In genomic region chr17:63382136-63382535, GRCh38 we compare ENCODE assay signal across 18 cellular contexts.
A peak's percentile ranks its signal among the peaks of the same experiment; 100 is the strongest.
DNase-seq lines count a peak whose midpoint lies in the region; ATAC-seq, FAIRE-seq and TF ChIP-seq lines count a peak whose summit lies in the region.
"Had no signal": no experiment of that assay in that cellular context is flagged by ENCODE, and none has a peak within 500 bp of the region (broad histone marks: within the 10 kb centered on the region; RNA-seq: fewer than 3 reads in every experiment).

No MANE protein-coding gene starts in this region.

- no peak overlapping the region for H2BK15ac ChIP-seq in IMR-90 (ENCODE audit: low read depth, low read length)

- no peak for TF ChIP-seq RAD21 in IMR-90 (IDR thresholded peaks at IDR 0.05; ENCODE audit: low read length)

- no peaks in the 10 kb centered on the region for H3K9me2 ChIP-seq in PC-9 (ENCODE audit: insufficient read depth)

- no peak overlapping the region for H3K4ac ChIP-seq in IMR-90 (ENCODE audit: low read depth, low read length)

- H3K79me2 ChIP-seq in astrocyte (ENCODE audit: insufficient read depth, low read length) (no peaks in the 10 kb centered on the region), PC-9 (ENCODE audit: low read depth) (no peaks in the 10 kb centered on the region)

- no peaks in the 10 kb centered on the region for H3K27me3 ChIP-seq in IMR-90 (ENCODE audit: control insufficient read depth, insufficient read depth, low read length)
- no peaks in the 10 kb centered on the region for H3K27me3 ChIP-seq in astrocyte (ENCODE audit: insufficient read depth, low read length)
- no peaks in the 10 kb centered on the region for H3K27me3 ChIP-seq in gastroesophageal sphincter
- no peaks in the 10 kb centered on the region for H3K27me3 ChIP-seq in PC-9 (ENCODE audit: insufficient read depth, low read depth)
- H3K27me3 ChIP-seq: MG63 had no signal

- no peak for DNase-seq in IMR-90
- peak; percentile 42 for DNase-seq in astrocyte (ENCODE audit: low read depth)
- DNase-seq in glomerular visceral epithelial cell (ENCODE audit: extremely low spot score) = peak; percentile 30
- no peak for DNase-seq in frontal cortex (ENCODE audit: low spot score in 2 of 2)
- no peak for DNase-seq in PC-9
- DNase-seq: Caco-2; CD4-positive, CD25-positive, alpha-beta regulatory T cell; DMS153; H9; MG63; NCI-H1092; NCI-H1694; NCI-H2227 treated with DMSO at 0.1 percent for 48 hours; NCI-H526; RPMI8226 had no signal

- intact Hi-C loops in IMR-90 (cut with micrococcal nuclease) = no loop called here
- intact Hi-C loops in PC-9 (cut with micrococcal nuclease; ENCODE audit: unreplicated experiment) = no loop called here

- in situ Hi-C loops in IMR-90 (cut with MboI; ENCODE audit: low sequenced_read_pairs) = no loop called here

- dilution Hi-C loops in IMR-90 (cut with HindIII; ENCODE audit: low sequenced_read_pairs, unreplicated experiment) = no loop called here

- peak overlapping the region; percentile 21 for H2BK5ac ChIP-seq in IMR-90 (ENCODE audit: low read depth, low read length, poor library complexity, severe bottlenecking)

- H3K36me3 ChIP-seq in IMR-90 (ENCODE audit: control insufficient read depth, insufficient read depth, low read length) = peaks cover 5% of the 10 kb centered on the region; the same call in 1 of the 2 replicates
- H3K36me3 ChIP-seq in astrocyte (ENCODE audit: insufficient read depth, low read length) = peaks cover 6% of the 10 kb centered on the region
- peaks cover 0 to 7% of the 10 kb centered on the region in 2 donors for H3K36me3 ChIP-seq in gastroesophageal sphincter
- H3K36me3 ChIP-seq in PC-9 (ENCODE audit: low read depth) = peaks cover 25% of the 10 kb centered on the region; the same call in 1 of the 2 replicates

- no peak overlapping the region for H2AFZ ChIP-seq in IMR-90 (replicated peaks; ENCODE audit: low read length, poor library complexity)
- no peak overlapping the region for H2AFZ ChIP-seq in astrocyte (ENCODE audit: low read depth, low read length)
- H2AFZ ChIP-seq in PC-9 = no peak overlapping the region

- H3K27me3 Mint-ChIP-seq in astrocyte (ENCODE audit: low read depth, unreplicated experiment) = no peaks in the 10 kb centered on the region
- H3K27me3 Mint-ChIP-seq: B cell; CD4-positive, CD25-positive, alpha-beta regulatory T cell had no signal

- no peak overlapping the region for H3K27ac ChIP-seq in IMR-90 (ENCODE audit: insufficient read depth, low read length)
- H3K27ac ChIP-seq in astrocyte (ENCODE audit: low read depth, low read length) = no peak overlapping the region
- no peak overlapping the region for H3K27ac ChIP-seq in gastroesophageal sphincter
- no peak overlapping the region for H3K27ac ChIP-seq in PC-9

- H2AK9ac ChIP-seq in IMR-90 (replicated peaks; ENCODE audit: low read depth, low read length, poor library complexity) = no peak overlapping the region

- peaks cover 3% of the 10 kb centered on the region; the same call in 1 of the 2 replicates for H3K9me1 ChIP-seq in IMR-90 (ENCODE audit: insufficient read depth, low read length)

- no peak for TF ChIP-seq POLR2A in IMR-90 (IDR thresholded peaks at IDR 0.05; ENCODE audit: low read depth, low read length)
- no peak for TF ChIP-seq POLR2A in gastroesophageal sphincter (IDR thresholded peaks at IDR 0.05)

- WGBS in IMR-90 (ENCODE audit: extremely low coverage in 2 of 2, insufficient read length in 1 of 2), 2 experiments = 92% methylated on average over 2 of the region's 2 CpGs; no CpG with 5 or more reads in 1 of the 2 experiments
- WGBS in gastroesophageal sphincter (ENCODE audit: low coverage in 1 of 2), 2 donors = 86 to 94% methylated on average over 2 of the region's 2 CpGs

- H3F3A ChIP-seq in PC-9 (ENCODE audit: insufficient read depth, low read depth) = no peaks in the 10 kb centered on the region

- H4K5ac ChIP-seq in IMR-90 (ENCODE audit: low read depth, low read length) = no peak overlapping the region

- H3K4me2 ChIP-seq in IMR-90 (ENCODE audit: low read depth, low read length) (peak overlapping the region; percentile 18; the same call in 1 of the 2 replicates), astrocyte (ENCODE audit: low read length) (no peak overlapping the region), PC-9 (no peak overlapping the region)

- TF ChIP-seq EP300 in gastroesophageal sphincter (IDR thresholded peaks at IDR 0.05) = no peak

- no peak for TF ChIP-seq CTCF in IMR-90 (conservative IDR thresholded peaks at IDR 0.05; ENCODE audit: low read depth, low read length)
- no peak for TF ChIP-seq CTCF in astrocyte (IDR thresholded peaks at IDR 0.05; ENCODE audit: insufficient read depth, low read depth, low read length)
- no peak for TF ChIP-seq CTCF in gastroesophageal sphincter (IDR thresholded peaks at IDR 0.05)
- TF ChIP-seq CTCF in PC-9 (conservative IDR thresholded peaks at IDR 0.05) = no peak

- H3K23ac ChIP-seq in IMR-90 (ENCODE audit: low read depth, low read length) = no peak overlapping the region

- peaks cover 14% of the 10 kb centered on the region for H3K36me3 Mint-ChIP-seq in astrocyte (ENCODE audit: low read depth, unreplicated experiment)

- no peak overlapping the region for H2AK5ac ChIP-seq in IMR-90 (ENCODE audit: low read depth, low read length)

- peak overlapping the region; percentile 3; the same call in 1 of the 2 replicates for H3K56ac ChIP-seq in IMR-90 (ENCODE audit: extremely low read depth, insufficient read depth, low read length)

- CTCF ChIA-PET in IMR-90 (lab: Yijun Ruan, JAX) = interaction anchor here (1.0 to 1.1 kb wide), 2 partner anchors 11 to 24 kb away, joined by 3 read pairs; no protein-coding TSS in a partner anchor
- CTCF ChIA-PET in PC-9 (lab: Charles Lee) = interaction anchor here (0.6 kb wide), 1 partner anchor 580 kb away, joined by 4 read pairs; no protein-coding TSS in a partner anchor

- peaks cover 8% of the 10 kb centered on the region for H3K9me3 Mint-ChIP-seq in astrocyte (ENCODE audit: unreplicated experiment)

- no peak overlapping the region for H3K9ac ChIP-seq in IMR-90 (ENCODE audit: low read depth, low read length)
- H3K9ac ChIP-seq in astrocyte (ENCODE audit: low read length) = no peak overlapping the region

- H4K20me1 ChIP-seq in IMR-90 (ENCODE audit: insufficient read depth, low read length) = peaks cover 4% of the 10 kb centered on the region; the same call in 1 of the 2 replicates
- H4K20me1 ChIP-seq in astrocyte (ENCODE audit: insufficient read depth, low read length) = peaks cover 10% of the 10 kb centered on the region
- peaks cover 27% of the 10 kb centered on the region for H4K20me1 ChIP-seq in PC-9 (ENCODE audit: insufficient read depth)

- H3K27ac Mint-ChIP-seq in astrocyte (ENCODE audit: unreplicated experiment) = no peak overlapping the region
- H3K27ac Mint-ChIP-seq: B cell; CD4-positive, CD25-positive, alpha-beta regulatory T cell; H9 had no signal

- BruUV-seq in IMR-90 (replicated peaks; lab: Mats Ljungman, UMichigan) = no TSS peak
- no TSS peak for BruUV-seq in PC-9 (replicated peaks; lab: Mats Ljungman, UMichigan)

- H3K4me1 Mint-ChIP-seq in astrocyte (ENCODE audit: low read depth, unreplicated experiment) = peaks cover 21% of the 10 kb centered on the region
- H3K4me1 Mint-ChIP-seq: B cell, H9 had no signal

- ATAC-seq in IMR-90 (ENCODE audit: low read depth) = no peak
- no peak for ATAC-seq in gastroesophageal sphincter
- no peak for ATAC-seq in HG03565 (IDR thresholded peaks at IDR 0.05; ENCODE audit: unreplicated experiment)

- peak overlapping the region; percentile 56; the same call in 1 of the 2 replicates for H4K91ac ChIP-seq in IMR-90 (ENCODE audit: insufficient read depth, low read depth, low read length)

- H3K79me1 ChIP-seq in IMR-90 (ENCODE audit: low read depth in 1 of 2, low read length in 2 of 2) = peaks cover 19 to 22% of the 10 kb centered on the region in 2 experiments

- H3K14ac ChIP-seq in IMR-90 (replicated peaks; ENCODE audit: low read depth, low read length) = peak overlapping the region; percentile 31; the same call in 1 of the 2 replicates

- no peak overlapping the region; the same call in 1 of the 2 replicates for H3K18ac ChIP-seq in IMR-90 (ENCODE audit: low read depth, low read length)

- POLR2A ChIA-PET in IMR-90 (lab: Charles Lee; ENCODE audit: unreplicated experiment) (no interaction called here), PC-9 (lab: Charles Lee; ENCODE audit: unreplicated experiment) (no interaction called here)

- FAIRE-seq in astrocyte (lab: Jason Lieb, UNC) (peak; percentile 69), frontal cortex (lab: Jason Lieb, UNC) (no peak)

- H3K4me3 Mint-ChIP-seq in astrocyte (ENCODE audit: unreplicated experiment) = no peak overlapping the region
- H3K4me3 Mint-ChIP-seq: B cell; CD4-positive, CD25-positive, alpha-beta regulatory T cell; H9 had no signal

- H4K8ac ChIP-seq in IMR-90 (ENCODE audit: low read depth in 2 of 2, low read length in 2 of 2) = no peak overlapping the region; a peak in 1 of 4 replicates

- no peak overlapping the region for H2BK20ac ChIP-seq in IMR-90 (ENCODE audit: low read depth, low read length)

- H3K4me3 ChIP-seq in IMR-90 (ENCODE audit: insufficient read depth, low read depth, low read length) (no peak overlapping the region), astrocyte (ENCODE audit: insufficient read depth, low read depth, low read length) (no peak overlapping the region), gastroesophageal sphincter (no peak overlapping the region), PC-9 (no peak overlapping the region)
- H3K4me3 ChIP-seq: MG63 had no signal

- H2BK120ac ChIP-seq in IMR-90 (ENCODE audit: low read depth, low read length) = peak overlapping the region; percentile 44; the same call in 1 of the 2 replicates

- H3K9me3 ChIP-seq in IMR-90 (ENCODE audit: control insufficient read depth, insufficient read depth, low read length) (no peaks in the 10 kb centered on the region), astrocyte (ENCODE audit: insufficient read depth, low read depth, low read length) (no peaks in the 10 kb centered on the region), gastroesophageal sphincter (no peaks in the 10 kb centered on the region), PC-9 (ENCODE audit: insufficient read depth, low read depth) (no peaks in the 10 kb centered on the region)
- H3K9me3 ChIP-seq: Caco-2, MG63 had no signal

- H3K4me1 ChIP-seq in IMR-90 (ENCODE audit: control insufficient read depth, insufficient read depth, low read length) = peaks cover 8% of the 10 kb centered on the region; the same call in 1 of the 2 replicates
- H3K4me1 ChIP-seq in astrocyte (ENCODE audit: insufficient read depth, low read length) = peaks cover 12% of the 10 kb centered on the region
- no peaks in the 10 kb centered on the region for H3K4me1 ChIP-seq in gastroesophageal sphincter
- no peaks in the 10 kb centered on the region for H3K4me1 ChIP-seq in PC-9 (replicated peaks; ENCODE audit: insufficient read depth)
- H3K4me1 ChIP-seq: Caco-2 had no signal

TF ChIP-seq in IMR-90, 13 proteins besides CTCF, POLR2A, EP300 and RAD21 (continues in another document):
- TF ChIP-seq CEBPB (IDR thresholded peaks at IDR 0.05; ENCODE audit: low read depth, low read length) = no peak
- no peak for TF ChIP-seq FOS (IDR thresholded peaks at IDR 0.05; ENCODE audit: low read depth, low read length)
- TF ChIP-seq BHLHE40 (IDR thresholded peaks at IDR 0.05; ENCODE audit: low read depth, low read length) = no peak
- no peak for TF ChIP-seq MAZ (IDR thresholded peaks at IDR 0.05; ENCODE audit: borderline replicate concordance, low read depth, low read length)

Comparison
In these comparisons a context has a peak if more than half of its experiments do, and no peak if none do; other contexts are left out.
1. DNase-seq: peak in astrocyte (single experiment) and glomerular visceral epithelial cell (single experiment); none in IMR-90 (single experiment), frontal cortex (0 of 2) and PC-9 (0 of 2).